Comparison of ENCODE assay signal across 5 cellular contexts in the genomic region with DNA sequence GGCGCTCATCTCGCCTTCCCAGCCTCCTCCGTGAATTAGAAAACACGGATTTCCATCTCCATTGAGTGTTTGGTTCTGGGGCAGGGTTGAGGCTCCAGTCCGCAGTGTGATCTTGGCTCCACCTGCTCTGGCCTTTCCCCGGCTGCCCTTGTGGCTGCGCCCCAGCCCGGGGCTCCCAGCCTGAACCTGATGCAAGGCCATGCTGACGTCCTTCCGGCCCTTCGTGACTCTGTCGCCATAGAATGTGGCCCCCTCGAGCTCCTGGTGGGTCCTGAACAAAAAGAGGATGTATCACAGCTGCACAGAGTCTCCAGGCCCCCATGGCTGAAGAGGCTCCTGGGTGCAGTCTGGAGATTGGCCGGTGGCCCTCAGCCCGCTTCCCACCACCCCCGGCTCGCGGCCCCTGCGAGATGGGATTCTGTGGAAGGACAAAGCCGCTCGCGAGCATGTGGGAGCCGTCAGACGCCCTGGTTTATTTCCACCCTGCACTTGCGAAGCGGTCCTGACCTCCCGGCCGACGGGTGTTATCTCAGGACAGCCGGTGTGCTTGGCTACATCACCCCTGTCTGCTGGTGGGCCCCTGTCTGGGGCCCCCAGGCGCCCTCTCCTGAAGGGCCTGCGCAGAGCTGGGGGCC.
"Had no signal": no experiment of that assay in that cellular context is flagged by ENCODE, and none has a peak within 500 bp of the region (broad histone marks: within the 10 kb centered on the region; RNA-seq: fewer than 3 reads in every experiment).

No MANE protein-coding gene starts in this region.

- DNase-seq: IMR-90, KBM-7 had no signal

- H3K27ac Mint-ChIP-seq: IgD-negative memory B cell had no signal

- H3K4me3 ChIP-seq: K562 had no signal

- H3K27ac ChIP-seq: HL-60 had no signal

- H3K27me3 Mint-ChIP-seq: IgD-negative memory B cell had no signal

- H3K4me1 Mint-ChIP-seq: IgD-negative memory B cell had no signal

- H3K4me3 Mint-ChIP-seq: IgD-negative memory B cell had no signal
